ENCODE assay signal across 17 cellular contexts in genomic region chr11:33557201-33557600, GRCh38.
DNase-seq lines count a peak whose midpoint lies in the region; ATAC-seq and TF ChIP-seq lines count a peak whose summit lies in the region.
"Had no signal": no experiment of that assay in that cellular context is flagged by ENCODE, and none has a peak within 500 bp of the region (broad histone marks: within the 10 kb centered on the region; RNA-seq: fewer than 3 reads in every experiment).

No MANE protein-coding gene starts in this region.

- no peak overlapping the region for H3K18ac ChIP-seq in IMR-90 (ENCODE audit: low read depth, low read length)

- no peak overlapping the region for H2BK20ac ChIP-seq in IMR-90 (ENCODE audit: low read depth, low read length)

- no peak for TF ChIP-seq CTCF in AG09309 (IDR thresholded peaks at IDR 0.05; ENCODE audit: control insufficient read depth, insufficient read depth, low read depth, low read length, missing control alignments)
- TF ChIP-seq CTCF in IMR-90 (conservative IDR thresholded peaks at IDR 0.05; ENCODE audit: low read depth, low read length): no peak
- TF ChIP-seq CTCF in astrocyte of the cerebellum (IDR thresholded peaks at IDR 0.05; ENCODE audit: low read depth, low read length, missing control alignments): no peak

- dilution Hi-C loops in IMR-90 (cut with HindIII; ENCODE audit: low sequenced_read_pairs, unreplicated experiment): no loop called here

- no peak overlapping the region for H2AK5ac ChIP-seq in IMR-90 (ENCODE audit: low read depth, low read length)

- no peaks in the 10 kb centered on the region for H3K27me3 ChIP-seq in IMR-90 (ENCODE audit: control insufficient read depth, insufficient read depth, low read length)
- H3K27me3 ChIP-seq: neural progenitor cell had no signal

- no peaks in the 10 kb centered on the region for H4K20me1 ChIP-seq in IMR-90 (ENCODE audit: insufficient read depth, low read length)

- no peaks in the 10 kb centered on the region for H3K36me3 ChIP-seq in IMR-90 (ENCODE audit: control insufficient read depth, insufficient read depth, low read length)
- H3K36me3 ChIP-seq: neural progenitor cell, spleen had no signal

- peaks cover 6% of the 10 kb centered on the region; the same call in 1 of the 2 replicates for H3K9me1 ChIP-seq in IMR-90 (ENCODE audit: insufficient read depth, low read length)

- in situ Hi-C loops in IMR-90 (cut with MboI; ENCODE audit: low sequenced_read_pairs) (no loop called here), astrocyte of the cerebellum (cut with HindIII; ENCODE audit: low sequenced_read_pairs) (no loop called here)

- peaks cover 7% of the 10 kb centered on the region; the same call in 1 of the 2 replicates for H3K4me1 ChIP-seq in IMR-90 (ENCODE audit: control insufficient read depth, insufficient read depth, low read length)
- H3K4me1 ChIP-seq: neural progenitor cell, spleen had no signal

- no peak overlapping the region; a peak in 1 of 4 replicates for H4K8ac ChIP-seq in IMR-90 (ENCODE audit: low read depth in 2 of 2, low read length in 2 of 2)

- H2AK9ac ChIP-seq in IMR-90 (replicated peaks; ENCODE audit: low read depth, low read length, poor library complexity): no peak overlapping the region

- no peak overlapping the region for H3K56ac ChIP-seq in IMR-90 (ENCODE audit: extremely low read depth, insufficient read depth, low read length)

- peak; percentile 51 for ATAC-seq in IMR-90 (ENCODE audit: low read depth)
- no peak for ATAC-seq in GM21390 (IDR thresholded peaks at IDR 0.05; ENCODE audit: unreplicated experiment)
- ATAC-seq in GM21381 (IDR thresholded peaks at IDR 0.05; ENCODE audit: unreplicated experiment): no peak
- ATAC-seq: left ventricle myocardium superior had no signal

- no peak overlapping the region for H4K5ac ChIP-seq in IMR-90 (ENCODE audit: low read depth, low read length)

- DNase-seq in AG09309 (ENCODE audit: low read depth) (peak; percentile 82), IMR-90 (peak; percentile 80), astrocyte of the cerebellum (ENCODE audit: low read depth) (peak; percentile 87), hepatic stellate cell (ENCODE audit: low spot score) (peak; percentile 57), NCI-H2196 (lab: John Stamatoyannopoulos, UW; ENCODE audit: unreplicated experiment) (no peak)
- DNase-seq in activated CD4-positive, alpha-beta T cell treated with anti-CD3 and anti-CD28 coated beads, Interleukin-2, amount 50 U/mL, for 48 hours: no peak
- DNase-seq: activated CD4-positive, alpha-beta T cell treated with anti-CD3 and anti-CD28 coated beads, Interleukin-2, amount 10 ng/mL, durations not matched to agents 7 days and 5 days; anterior cingulate cortex; effector memory CD4-positive, alpha-beta T cell; left ventricle myocardium superior; MM.1S; spleen; T-helper 2 cell had no signal

- WGBS in IMR-90 (ENCODE audit: extremely low coverage in 2 of 2, insufficient read length in 1 of 2), 2 experiments: no CpG with 5 or more reads among the region's 1 CpG

- H3K27ac ChIP-seq in IMR-90 (ENCODE audit: insufficient read depth, low read length): no peak overlapping the region
- H3K27ac ChIP-seq: HL-60, neural progenitor cell, spleen had no signal

- no peak for TF ChIP-seq RAD21 in IMR-90 (IDR thresholded peaks at IDR 0.05; ENCODE audit: low read length)

- H3K79me1 ChIP-seq in IMR-90 (ENCODE audit: low read depth in 1 of 2, low read length in 2 of 2): no peaks in the 10 kb centered on the region; a peak in 2 of 4 replicates

- TF ChIP-seq POLR2A in IMR-90 (IDR thresholded peaks at IDR 0.05; ENCODE audit: low read depth, low read length): no peak

- H3K23ac ChIP-seq in IMR-90 (ENCODE audit: low read depth, low read length): no peak overlapping the region

- no TSS peak for BruUV-seq in IMR-90 (replicated peaks; lab: Mats Ljungman, UMichigan)

- POLR2A ChIA-PET in IMR-90 (lab: Charles Lee; ENCODE audit: unreplicated experiment): no interaction called here

- CTCF ChIA-PET in IMR-90 (lab: Yijun Ruan, JAX): no interaction called here

- H2BK15ac ChIP-seq in IMR-90 (ENCODE audit: low read depth, low read length): peak overlapping the region; percentile 68; the same call in 1 of the 3 replicates

- H3K14ac ChIP-seq in IMR-90 (replicated peaks; ENCODE audit: low read depth, low read length): peak overlapping the region; percentile 83; the same call in 1 of the 2 replicates

- intact Hi-C loops in IMR-90 (cut with micrococcal nuclease): no loop called here

- H3K4ac ChIP-seq in IMR-90 (ENCODE audit: low read depth, low read length): no peak overlapping the region; the same call in 1 of the 2 replicates

- H2BK5ac ChIP-seq in IMR-90 (ENCODE audit: low read depth, low read length, poor library complexity, severe bottlenecking): no peak overlapping the region

- no peak overlapping the region for H3K4me2 ChIP-seq in IMR-90 (ENCODE audit: low read depth, low read length)
- H3K4me2 ChIP-seq: neural progenitor cell had no signal

- H3K4me3 ChIP-seq in AG09309 (ENCODE audit: control insufficient read depth, low read depth, low read length) (no peak overlapping the region), IMR-90 (ENCODE audit: insufficient read depth, low read depth, low read length) (no peak overlapping the region), astrocyte of the cerebellum (ENCODE audit: low read depth, low read length) (no peak overlapping the region)
- H3K4me3 ChIP-seq: neural progenitor cell, spleen had no signal

- H3K9me3 ChIP-seq in IMR-90 (ENCODE audit: control insufficient read depth, insufficient read depth, low read length): no peaks in the 10 kb centered on the region
- H3K9me3 ChIP-seq: spleen had no signal

- H2BK120ac ChIP-seq in IMR-90 (ENCODE audit: low read depth, low read length): peak overlapping the region; percentile 95; the same call in 1 of the 2 replicates

- no peak overlapping the region for H3K9ac ChIP-seq in IMR-90 (ENCODE audit: low read depth, low read length)
- H3K9ac ChIP-seq: neural progenitor cell had no signal

- no peak overlapping the region for H2AFZ ChIP-seq in IMR-90 (replicated peaks; ENCODE audit: low read length, poor library complexity)
- H2AFZ ChIP-seq: neural progenitor cell had no signal

- H4K91ac ChIP-seq in IMR-90 (ENCODE audit: insufficient read depth, low read depth, low read length): no peak overlapping the region

TF ChIP-seq in IMR-90, 13 proteins besides CTCF, POLR2A, EP300 and RAD21:
- TF ChIP-seq RFX5 (IDR thresholded peaks at IDR 0.05; ENCODE audit: low read depth, low read length): no peak

Comparison
In these comparisons a context has a peak if more than half of its experiments do, and no peak if none do; other contexts are left out.
1. DNase-seq: peak in AG09309 (single experiment), IMR-90 (single experiment), astrocyte of the cerebellum (single experiment) and hepatic stellate cell (single experiment); none in NCI-H2196 (single experiment) and activated CD4-positive, alpha-beta T cell treated with anti-CD3 and anti-CD28 coated beads, Interleukin-2, amount 50 U/mL, for 48 hours (0 of 2).